11 cellular contexts compared by ENCODE assay signal in the genomic region with DNA sequence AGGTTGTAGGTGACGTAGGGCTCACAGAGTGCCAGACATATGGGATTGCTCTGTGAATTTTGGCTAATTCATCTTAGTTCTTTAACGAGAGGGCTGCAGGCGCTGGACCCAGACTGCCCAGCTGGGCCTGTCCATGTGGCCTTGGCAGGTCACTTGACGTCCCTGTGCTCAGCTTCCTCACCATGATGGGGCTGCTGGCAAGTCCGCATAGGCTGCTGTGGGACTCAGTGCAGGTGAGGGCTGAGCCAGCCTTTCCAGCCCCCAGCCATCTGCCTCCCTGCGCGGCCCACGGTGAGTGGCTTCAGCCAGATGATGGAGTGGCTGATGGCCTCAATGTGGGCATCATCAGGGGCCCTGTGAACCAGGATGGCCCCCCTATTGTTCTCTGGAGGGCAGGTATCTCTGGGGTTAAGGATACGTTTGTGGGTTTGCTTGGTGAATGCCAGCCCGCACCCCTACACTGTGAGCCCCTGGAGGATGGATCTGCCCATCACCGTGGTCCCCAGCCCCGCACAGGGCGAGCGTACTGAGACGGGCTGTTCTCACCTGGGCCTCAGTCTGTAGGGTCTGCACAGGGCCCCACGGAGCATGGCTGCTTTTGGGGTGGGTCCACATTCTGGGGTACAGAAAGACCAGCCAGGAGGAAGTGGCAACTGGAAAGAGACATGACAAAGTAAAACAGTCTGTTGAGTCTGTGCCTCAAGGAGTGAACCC. TPM values are rescaled to one million over a fixed set of nuclear protein-coding genes. Genes with fewer than 3 reads are reported as not detected.
DNase-seq lines count a peak whose midpoint lies in the region; ATAC-seq and TF ChIP-seq lines count a peak whose summit lies in the region.
"Had no signal": no experiment of that assay in that cellular context is flagged by ENCODE, and none has a peak within 500 bp of the region (broad histone marks: within the 10 kb centered on the region; RNA-seq: fewer than 3 reads in every experiment).

No MANE protein-coding gene starts in this region.

- no peaks in the 10 kb centered on the region for H3K36me3 ChIP-seq in lower lobe of right lung
- peaks cover 0 to 7% (median 0%) of the 10 kb centered on the region in 3 donors for H3K36me3 ChIP-seq in tibial nerve

- H3K27me3 Mint-ChIP-seq in activated T-cell treated with anti-CD3 and anti-CD28 coated beads, Interleukin-2, amount 50 U/mL, for 24 hours, result no peaks in the 10 kb centered on the region
- H3K27me3 Mint-ChIP-seq in activated naive CD8-positive, alpha-beta T cell treated with anti-CD3 and anti-CD28 coated beads, Interleukin-2, amount 50 U/mL, for 24 hours, result no peaks in the 10 kb centered on the region
- H3K27me3 Mint-ChIP-seq: central memory CD8-positive, alpha-beta T cell had no signal

- peaks cover 12% of the 10 kb centered on the region for H3K9me3 Mint-ChIP-seq in activated T-cell treated with anti-CD3 and anti-CD28 coated beads, Interleukin-2, amount 50 U/mL, for 24 hours
- H3K9me3 Mint-ChIP-seq in activated naive CD8-positive, alpha-beta T cell treated with anti-CD3 and anti-CD28 coated beads, Interleukin-2, amount 50 U/mL, for 24 hours, result peaks cover 7% of the 10 kb centered on the region

- no peak for TF ChIP-seq POLR2A in tibial nerve (IDR thresholded peaks at IDR 0.05)

- H3K27ac Mint-ChIP-seq in activated T-cell treated with anti-CD3 and anti-CD28 coated beads, Interleukin-2, amount 50 U/mL, for 24 hours, result peak overlapping the region; percentile 37
- H3K27ac Mint-ChIP-seq in activated naive CD8-positive, alpha-beta T cell treated with anti-CD3 and anti-CD28 coated beads, Interleukin-2, amount 50 U/mL, for 24 hours, result peak overlapping the region; percentile 43

- intact Hi-C loops in lower lobe of right lung (cut with DNase I), result no loop called here

- no peak for TF ChIP-seq EP300 in tibial nerve (IDR thresholded peaks at IDR 0.05)

- peak overlapping the region; percentile 52 for H3K4me3 Mint-ChIP-seq in activated T-cell treated with anti-CD3 and anti-CD28 coated beads, Interleukin-2, amount 50 U/mL, for 24 hours
- H3K4me3 Mint-ChIP-seq in activated naive CD8-positive, alpha-beta T cell treated with anti-CD3 and anti-CD28 coated beads, Interleukin-2, amount 50 U/mL, for 24 hours, result no peak overlapping the region
- H3K4me3 Mint-ChIP-seq: central memory CD8-positive, alpha-beta T cell had no signal

- DNase-seq in activated T-cell treated with anti-CD3 and anti-CD28 coated beads, Interleukin-2, amount 50 U/mL, for 24 hours, result no peak
- no peak for DNase-seq in activated T-cell treated with anti-CD3 and anti-CD28 coated beads, Interleukin-2, amount 50 U/mL, for 48 hours
- no peak for DNase-seq in activated naive CD8-positive, alpha-beta T cell treated with anti-CD3 and anti-CD28 coated beads, Interleukin-2, amount 50 U/mL, for 24 hours
- DNase-seq in lower lobe of right lung, result peak; percentile 44
- no peak for DNase-seq in tibial nerve (ENCODE audit: low spot score in 2 of 2)
- DNase-seq in foreskin melanocyte, result no peak
- DNase-seq: hypothalamus had no signal

- no peak for ATAC-seq in activated naive CD8-positive, alpha-beta T cell treated with anti-CD3 and anti-CD28 coated beads, Interleukin-2, amount 50 U/mL, for 24 hours
- ATAC-seq in lower lobe of right lung, result no peak
- ATAC-seq in HG02970 (IDR thresholded peaks at IDR 0.05; ENCODE audit: low FRiP score, unreplicated experiment), result no peak
- ATAC-seq in GM18517 (IDR thresholded peaks at IDR 0.05; ENCODE audit: unreplicated experiment), result no peak

- no peaks in the 10 kb centered on the region for H3K27me3 ChIP-seq in lower lobe of right lung (ENCODE audit: low read depth)
- H3K27me3 ChIP-seq in tibial nerve, result no peaks in the 10 kb centered on the region

- TF ChIP-seq CTCF in lower lobe of right lung (IDR thresholded peaks at IDR 0.05), result no peak
- TF ChIP-seq CTCF in tibial nerve (IDR thresholded peaks at IDR 0.05), result no peak

- peaks cover 44% of the 10 kb centered on the region for H3K36me3 Mint-ChIP-seq in activated T-cell treated with anti-CD3 and anti-CD28 coated beads, Interleukin-2, amount 50 U/mL, for 24 hours (ENCODE audit: low read depth)
- H3K36me3 Mint-ChIP-seq in activated naive CD8-positive, alpha-beta T cell treated with anti-CD3 and anti-CD28 coated beads, Interleukin-2, amount 50 U/mL, for 24 hours (ENCODE audit: low read depth), result peaks cover 23% of the 10 kb centered on the region

- H3K27ac ChIP-seq in lower lobe of right lung (peak overlapping the region; percentile 88), tibial nerve (peak overlapping the region in 3 of 4 donors; percentile 95 to 98 (median 97))
- H3K27ac ChIP-seq: parathyroid adenoma had no signal

- WGBS in tibial nerve, 2 donors, result 83 to 87% methylated on average over 12 to 16 of the region's 16 CpGs

- peaks cover 69% of the 10 kb centered on the region for H3K4me1 Mint-ChIP-seq in activated T-cell treated with anti-CD3 and anti-CD28 coated beads, Interleukin-2, amount 50 U/mL, for 24 hours (ENCODE audit: low read depth)
- H3K4me1 Mint-ChIP-seq in activated naive CD8-positive, alpha-beta T cell treated with anti-CD3 and anti-CD28 coated beads, Interleukin-2, amount 50 U/mL, for 24 hours, result peaks cover 60% of the 10 kb centered on the region

- H3K9me3 ChIP-seq in lower lobe of right lung (no peaks in the 10 kb centered on the region), tibial nerve (peaks cover 0 to 12% (median 5%) of the 10 kb centered on the region in 4 donors)

- H3K4me1 ChIP-seq in lower lobe of right lung (peaks cover 43% of the 10 kb centered on the region), tibial nerve (peaks cover 0 to 44% (median 33%) of the 10 kb centered on the region in 4 donors)
- H3K4me1 ChIP-seq: parathyroid adenoma had no signal

- no peak overlapping the region for H3K4me3 ChIP-seq in lower lobe of right lung
- H3K4me3 ChIP-seq in tibial nerve, result no peak overlapping the region

RNA-seq across cellular contexts. Expression of a gene that starts 3.7 kb away (rescaled TPM):
- total RNA-seq in lower lobe of right lung, result 25.6 TPM
- 10 to 100 TPM; 53.4 to 93.6 (median 60.7) TPM for total RNA-seq in tibial nerve

RNA-seq across cellular contexts. Expression of a gene that starts 34.3 kb away (rescaled TPM):
- total RNA-seq in lower lobe of right lung, result 46.6 TPM
- total RNA-seq in tibial nerve, result 10 to 100 TPM; 48.2 to 98.8 (median 72.9) TPM

RNA-seq across cellular contexts. Expression of a gene that starts 41.2 kb away (rescaled TPM):
- total RNA-seq in lower lobe of right lung (5.3 TPM), tibial nerve (1 to 10 TPM in 3 of 4 donors, not detected in 1; 3.0 to 4.2 (median 3.7) TPM)
